In genomic region chr9:114336699-114337395, GRCh38 we compare ENCODE assay signal across 18 cellular contexts. TPM values are rescaled to one million over a fixed set of nuclear protein-coding genes. Genes with fewer than 3 reads are reported as not detected.
"Had no signal": no experiment of that assay in that cellular context is flagged by ENCODE, and none has a peak within 500 bp of the region (broad histone marks: within the 10 kb centered on the region; RNA-seq: fewer than 3 reads in every experiment).

No MANE protein-coding gene starts in this region.

- H3K27ac ChIP-seq: adrenal gland, pancreas, sigmoid colon, transverse colon had no signal

- H3K4me3 ChIP-seq: adrenal gland, pancreas, sigmoid colon, transverse colon had no signal

- H3K27me3 Mint-ChIP-seq: stimulated activated memory B cell treated with anti-CD40 and anti-IgM and Interleukin-4, amounts not matched to agents 10 μg/mL and 1 μg/mL and 100 μg/mL, for 72 hours; T-cell had no signal

- H3K9ac ChIP-seq: SK-N-SH had no signal

- FAIRE-seq: frontal cortex, pancreas had no signal

- ATAC-seq: activated CD4-positive, CD25-positive, alpha-beta regulatory T cell treated with anti-CD3 and anti-CD28 coated beads, Interleukin-2, amount 50 U/mL, for 24 hours; pancreas; stimulated activated memory B cell treated with anti-CD40 and anti-IgM and Interleukin-4, amounts not matched to agents 10 μg/mL and 1 μg/mL and 100 μg/mL, for 72 hours; T-cell had no signal

- H3K27me3 ChIP-seq: adrenal gland, pancreas, sigmoid colon, transverse colon had no signal

- H3K4me1 ChIP-seq: adrenal gland, pancreas, sigmoid colon, transverse colon had no signal

- H3K9me3 Mint-ChIP-seq: T-cell had no signal

- H3K4me3 Mint-ChIP-seq: stimulated activated memory B cell treated with anti-CD40 and anti-IgM and Interleukin-4, amounts not matched to agents 10 μg/mL and 1 μg/mL and 100 μg/mL, for 72 hours; T-cell had no signal

- H3K27ac Mint-ChIP-seq: stimulated activated memory B cell treated with anti-CD40 and anti-IgM and Interleukin-4, amounts not matched to agents 10 μg/mL and 1 μg/mL and 100 μg/mL, for 72 hours had no signal

- H3K4me2 ChIP-seq: SK-N-SH had no signal

- DNase-seq: activated effector memory CD4-positive, alpha-beta T cell treated with Interleukin-2 at 50 U/mL for 16 hours; adrenal gland; head of caudate nucleus; sigmoid colon; SK-N-SH; stimulated activated CD4-positive, alpha-beta T cell treated with anti-CD3 and anti-CD28 coated beads, Interleukin-1b, Interleukin-23, amount 100 ng/mL, for 48 hours; substantia nigra; T-cell; T1000; transverse colon had no signal

- H3K9me3 ChIP-seq: adrenal gland, pancreas, sigmoid colon, SK-N-SH, transverse colon had no signal

RNA-seq across cellular contexts. Expression of gene ORM2, which starts 7.2 kb away (rescaled TPM):
- total RNA-seq: dermis microvascular lymphatic vessel endothelial cell, epithelial cell of proximal tubule, frontal cortex, lower leg skin, mesenteric fat pad, sigmoid colon, transverse colon had no signal
- polyA plus RNA-seq: SK-N-SH had no signal

RNA-seq across cellular contexts. Expression of gene ORM1, which starts 13.9 kb away (rescaled TPM):
- total RNA-seq: dermis microvascular lymphatic vessel endothelial cell, epithelial cell of proximal tubule, lower leg skin, sigmoid colon, transverse colon had no signal
- polyA plus RNA-seq: SK-N-SH had no signal
